ENCODE assay signal across 8 cellular contexts in genomic region chr19:32691291-32691951, GRCh38. TPM values are rescaled to one million over a fixed set of nuclear protein-coding genes. Genes with fewer than 3 reads are reported as not detected.
DNase-seq lines count a peak whose midpoint lies in the region; ATAC-seq and TF ChIP-seq lines count a peak whose summit lies in the region.

Gene NUDT19 (plus strand): TSS chr19:32691821. CDS start chr19:32691961, 140 bp downstream.

- intact Hi-C loops in lower leg skin (cut with DNase I; ENCODE audit: low total_unique reads), result no loop called here

- peaks cover 40% of the 10 kb centered on the region for H3K4me1 ChIP-seq in BLaER1

- H3K9ac ChIP-seq in BLaER1, result peak within 1 kb of the TSS; percentile 94

- H3K36me3 ChIP-seq in BLaER1, result peaks cover 32% of the 10 kb centered on the region

- DNase-seq in GM19240 (ENCODE audit: insufficient read length, low spot score) (peak; percentile 86), NCI-H510A treated with DMSO at 0.1 percent for 48 hours (lab: John Stamatoyannopoulos, UW) (peak; percentile 77), dermis microvascular lymphatic vessel endothelial cell (ENCODE audit: low read depth in 2 of 2) (peak; percentile 68 to 86), lower leg skin (ENCODE audit: low spot score in 2 of 2) (peak; percentile 79 to 95)
- DNase-seq in activated CD4-positive, alpha-beta T cell treated with anti-CD3 and anti-CD28 coated beads, Interleukin-2, amount 50 U/mL, for 1 hour, result peak; percentile 74
- DNase-seq in stimulated activated CD4-positive, alpha-beta T cell treated with anti-CD3 and anti-CD28 coated beads, Interleukin-4, amount 100 ng/mL, for 48 hours (ENCODE audit: low read depth in 2 of 2), result peak; percentile 76 to 80

- WGBS in lower leg skin, 2 donors, result 4 to 10% methylated on average over 12 to 25 of the region's 32 CpGs

- peak within 1 kb of the TSS; percentile 94 for H3K27ac ChIP-seq in BLaER1

- peaks cover 5% of the 10 kb centered on the region; the same call in 1 of the 2 replicates for H3K27me3 ChIP-seq in BLaER1

- H3K4me3 ChIP-seq in BLaER1 (peak within 1 kb of the TSS; percentile 86), lower leg skin (ENCODE audit: low read depth, poor library complexity, severe bottlenecking) (peak within 1 kb of the TSS; percentile 75)

- TF ChIP-seq POLR2A in lower leg skin (IDR thresholded peaks at IDR 0.05), result no peak

- no peak for TF ChIP-seq CTCF in lower leg skin (IDR thresholded peaks at IDR 0.05)

- peak within 1 kb of the TSS; percentile 97 for H3K4me2 ChIP-seq in BLaER1

- H4K20me1 ChIP-seq in BLaER1, result peaks cover 29% of the 10 kb centered on the region

- H3K9me3 ChIP-seq in BLaER1, result peaks cover 34% of the 10 kb centered on the region

- peak; percentile 84 for ATAC-seq in HG03442 (IDR thresholded peaks at IDR 0.05; ENCODE audit: unreplicated experiment)

RNA-seq across cellular contexts. Expression of gene NUDT19, which starts in this region (rescaled TPM):
- total RNA-seq in dermis microvascular lymphatic vessel endothelial cell (7.6 and 12.5 TPM in 2 replicates), lower leg skin (10 to 100 TPM; 14.8 to 19.2 (median 18.6) TPM)

Comparison
In these comparisons a context has a peak if more than half of its experiments do, and no peak if none do; other contexts are left out.
1. Peak in every context shown above with its lines: DNase-seq, ATAC-seq, H3K4me3 ChIP-seq and H3K27ac ChIP-seq.